Comparison of ENCODE assay signal across 8 cellular contexts in the genomic region with DNA sequence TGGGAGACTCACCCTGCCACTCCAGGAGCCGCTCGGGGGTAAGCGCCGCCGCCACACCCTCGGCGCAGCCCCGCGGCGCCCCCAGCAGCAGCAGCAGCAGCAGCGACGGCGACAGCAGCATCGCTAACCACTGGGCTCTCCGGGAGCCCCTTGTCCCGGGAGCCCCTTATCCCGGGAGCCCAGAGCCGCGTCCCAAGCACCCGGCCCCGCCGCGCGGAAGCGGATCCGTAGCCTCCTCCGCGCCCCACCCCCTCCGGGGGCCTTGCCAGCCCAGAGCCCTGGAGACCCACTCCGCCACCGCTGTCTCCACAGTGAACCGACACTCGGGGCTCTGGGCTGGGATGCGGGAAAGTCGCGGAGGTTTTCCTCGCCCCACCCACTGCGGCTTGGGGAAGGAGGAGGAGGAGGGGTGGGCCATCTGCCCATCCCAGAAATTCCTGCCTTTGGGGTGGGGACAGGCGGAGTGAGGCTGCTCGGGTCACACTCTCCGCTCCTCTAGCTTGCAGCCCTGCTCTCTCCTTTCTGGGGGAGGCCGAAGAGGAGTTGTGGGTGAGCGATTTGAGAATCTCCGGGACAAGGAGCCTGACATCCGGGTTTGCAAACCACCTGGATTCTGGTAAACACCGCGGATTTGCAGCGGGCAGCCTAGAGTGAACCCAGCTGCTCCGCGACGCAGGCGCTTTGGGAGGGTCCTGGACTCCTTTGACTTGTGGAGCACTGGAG. TPM values are rescaled to one million over a fixed set of nuclear protein-coding genes. Genes with fewer than 3 reads are reported as not detected.
A peak's percentile ranks its signal among the peaks of the same experiment; 100 is the strongest.
DNase-seq lines count a peak whose midpoint lies in the region; ATAC-seq, FAIRE-seq and TF ChIP-seq lines count a peak whose summit lies in the region.

A gene (minus strand): TSS at position 333 of the 723 bp plus-strand sequence. CDS start 212 bp downstream, at position 121.

- DNase-seq in GM12892 (ENCODE audit: insufficient read length) (peak; percentile 21), fibroblast of mammary gland (ENCODE audit: low read depth) (peak; percentile 30), naive B cell (no peak), SIG-M5 (lab: John Stamatoyannopoulos, UW) (no peak)
- DNase-seq in effector CD8-positive, alpha-beta T cell (lab: John Stamatoyannopoulos, UW), result no peak

- H3K4me1 Mint-ChIP-seq in naive B cell, result peaks cover 0 to 14% (median 7%) of the 10 kb centered on the region in 3 donors

- no peak for TF ChIP-seq POLR2A in GM12892 (IDR thresholded peaks at IDR 0.05; ENCODE audit: low read depth, low read length)

- H3K4me3 ChIP-seq in fibroblast of mammary gland (ENCODE audit: control insufficient read depth, low read depth, low read length), result peak within 1 kb of the TSS; percentile 59

- H3K4me3 Mint-ChIP-seq in naive B cell, result peak within 1 kb of the TSS; percentile 10 to 82 (median 78)

- peak within 1 kb of the TSS in 2 of 6 donors; percentile 15 to 80 for H3K27ac Mint-ChIP-seq in naive B cell

- peak within 1 kb of the TSS; percentile 56; the same call in 1 of the 2 replicates for H3K27ac ChIP-seq in VCaP

- no peak for TF ChIP-seq CTCF in VCaP (conservative IDR thresholded peaks at IDR 0.05)
- no peak for TF ChIP-seq CTCF in fibroblast of mammary gland (conservative IDR thresholded peaks at IDR 0.05; ENCODE audit: control insufficient read depth, insufficient read depth, low read depth, low read length)

- H3K9me3 Mint-ChIP-seq in naive B cell, result peaks cover 0 to 2% (median 0%) of the 10 kb centered on the region in 7 donors

- peak in 1 of 2 donors; percentile 20 for ATAC-seq in naive B cell (ENCODE audit: low read depth in 2 of 2)
- no peak for ATAC-seq in HG03432 (IDR thresholded peaks at IDR 0.05; ENCODE audit: unreplicated experiment)
- no peak for ATAC-seq in HG03175 (IDR thresholded peaks at IDR 0.05; ENCODE audit: unreplicated experiment)

- FAIRE-seq in GM12892 (lab: Jason Lieb, UNC), result no peak

- H3K27me3 Mint-ChIP-seq in naive B cell, result peaks cover 36 to 68% (median 48%) of the 10 kb centered on the region in 3 donors

- H3K36me3 Mint-ChIP-seq in naive B cell, result no peaks in the 10 kb centered on the region

RNA-seq across cellular contexts. Expression of the gene that starts here (rescaled TPM):
- 0.02 TPM for polyA plus RNA-seq in GM12892 (2012; ENCODE audit: missing spikeins)
- polyA plus RNA-seq in naive B cell (ENCODE audit: low read depth in 6 of 6), result under 1 TPM in 1 of 6 donors, not detected in 5; 0.01 TPM

Comparison
In these comparisons a context has a peak if more than half of its experiments do, and no peak if none do; other contexts are left out.
1. DNase-seq: peak in GM12892 (single experiment) and fibroblast of mammary gland (single experiment); none in naive B cell (single experiment), SIG-M5 (single experiment) and effector CD8-positive, alpha-beta T cell (single experiment).